Comparison of ENCODE assay signal across 1 cellular context in genomic region chr20:62796699-62797491, GRCh38.
TF ChIP-seq lines count a peak whose summit lies in the region.

No MANE protein-coding gene starts in this region.

TF ChIP-seq in IMR-90, 13 proteins besides CTCF, POLR2A, EP300 and RAD21 (continued from another document):
- no peak for TF ChIP-seq ELK1 (IDR thresholded peaks at IDR 0.05; ENCODE audit: borderline replicate concordance, low read depth, low read length)
- TF ChIP-seq USF2 (IDR thresholded peaks at IDR 0.05; ENCODE audit: low read depth, low read length), result no peak
- no peak for TF ChIP-seq MAFK (IDR thresholded peaks at IDR 0.05; ENCODE audit: low read depth, low read length)
- no peak for TF ChIP-seq RCOR1 (IDR thresholded peaks at IDR 0.05; ENCODE audit: insufficient replicate concordance, low read length)
- TF ChIP-seq MXI1 (IDR thresholded peaks at IDR 0.05; ENCODE audit: borderline replicate concordance, low read depth, low read length), result no peak
- TF ChIP-seq FOS (IDR thresholded peaks at IDR 0.05; ENCODE audit: low read depth, low read length), result no peak
- TF ChIP-seq RFX5 (IDR thresholded peaks at IDR 0.05; ENCODE audit: low read depth, low read length), result no peak
